ENCODE assay signal across 15 cellular contexts in genomic region chr9:108040783-108041182, GRCh38.
DNase-seq lines count a peak whose midpoint lies in the region; ATAC-seq and TF ChIP-seq lines count a peak whose summit lies in the region.
"Had no signal": no experiment of that assay in that cellular context is flagged by ENCODE, and none has a peak within 500 bp of the region (broad histone marks: within the 10 kb centered on the region; RNA-seq: fewer than 3 reads in every experiment).

No MANE protein-coding gene starts in this region.

- no peaks in the 10 kb centered on the region for H3K27me3 ChIP-seq in brain microvascular endothelial cell (replicated peaks)

- no peaks in the 10 kb centered on the region for H3K36me3 ChIP-seq in brain microvascular endothelial cell (replicated peaks)

- DNase-seq in A172 (ENCODE audit: low spot score), result peak; percentile 33
- DNase-seq in LHCN-M2 (ENCODE audit: low read depth), result peak; percentile 76
- DNase-seq in brain microvascular endothelial cell, result peak; percentile 55
- peak; percentile 89 for DNase-seq in islet precursor cell
- DNase-seq in omental fat pad (ENCODE audit: low spot score), result no peak
- no peak for DNase-seq in activated CD4-positive, alpha-beta T cell treated with anti-CD3 and anti-CD28 coated beads, Interleukin-2, amount 50 U/mL, for 4 hours
- no peak for DNase-seq in hepatic stellate cell (ENCODE audit: low spot score)
- DNase-seq: activated CD8-positive, alpha-beta memory T cell treated with anti-CD3 and anti-CD28 coated beads for 24 hours; activated effector memory CD4-positive, alpha-beta T cell treated with anti-CD3 and anti-CD28 coated beads, Interleukin-2, amount 50 U/mL, for 16 hours; effector memory CD4-positive, alpha-beta T cell; hippocampal formation had no signal

- H3K4me3 ChIP-seq in brain microvascular endothelial cell (ENCODE audit: low read depth, low read length), result no peak overlapping the region
- H3K4me3 ChIP-seq: lung, SK-N-MC had no signal

- in situ Hi-C loops in brain microvascular endothelial cell (cut with HindIII; ENCODE audit: low pct_ligation_motif_present, low sequenced_read_pairs), result no loop called here

- no peak for ATAC-seq in omental fat pad (ENCODE audit: low FRiP score)
- ATAC-seq in HG02852 (IDR thresholded peaks at IDR 0.05; ENCODE audit: unreplicated experiment), result no peak

- no peak overlapping the region for H3K27ac ChIP-seq in brain microvascular endothelial cell
- H3K27ac ChIP-seq: SK-N-MC, VCaP had no signal

- TF ChIP-seq CTCF in brain microvascular endothelial cell (IDR thresholded peaks at IDR 0.05; ENCODE audit: low read depth, low read length, missing control alignments) (no peak), omental fat pad (IDR thresholded peaks at IDR 0.05) (no peak)

Comparison
In these comparisons a context has a peak if more than half of its experiments do, and no peak if none do; other contexts are left out.
1. DNase-seq: peak in A172 (single experiment), LHCN-M2 (single experiment), brain microvascular endothelial cell (single experiment) and islet precursor cell (single experiment); none in omental fat pad (single experiment), activated CD4-positive, alpha-beta T cell treated with anti-CD3 and anti-CD28 coated beads, Interleukin-2, amount 50 U/mL, for 4 hours (0 of 2) and hepatic stellate cell (single experiment).